27 cellular contexts compared by ENCODE assay signal in the genomic region with DNA sequence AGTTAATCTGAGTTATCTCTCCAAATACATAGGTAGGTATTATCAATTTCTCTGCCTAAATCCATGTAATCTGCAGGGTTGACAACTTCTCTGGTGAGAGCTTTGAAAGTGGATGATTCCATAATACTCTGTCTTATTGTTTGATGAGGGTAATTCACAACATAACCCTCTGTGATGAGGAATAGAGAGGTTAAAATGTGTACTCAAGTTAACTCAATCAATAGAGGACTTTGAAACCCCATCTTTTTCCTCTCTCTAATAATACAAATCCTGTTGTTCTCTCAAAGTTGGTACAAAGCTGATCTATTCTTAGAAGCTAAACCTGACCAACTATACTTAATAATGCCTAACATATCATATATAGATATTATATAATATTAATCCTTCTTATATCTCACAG.
"Had no signal": no experiment of that assay in that cellular context is flagged by ENCODE, and none has a peak within 500 bp of the region (broad histone marks: within the 10 kb centered on the region; RNA-seq: fewer than 3 reads in every experiment).

No MANE protein-coding gene starts in this region.

- H3K27me3 ChIP-seq: stomach, suprapubic skin, testis, thyroid gland, tibial artery, tibial nerve, transverse colon, upper lobe of left lung, upper lobe of right lung, uterus, vagina had no signal

- FAIRE-seq: urothelium cell line had no signal

- H3K27ac ChIP-seq: stomach, suprapubic skin, testis, thoracic aorta, thyroid gland, tibial artery, tibial nerve, transverse colon, upper lobe of left lung, upper lobe of right lung, uterus, vagina had no signal

- ATAC-seq: stimulated activated effector memory CD8-positive, alpha-beta T cell treated with anti-CD3 and anti-CD28 coated beads, Interleukin-12 subunit alpha, Interleukin-12 subunit beta, amount 100 ng/mL, for 72 hours; stimulated activated memory B cell treated with anti-CD40 and anti-IgM and Interleukin-4, amounts not matched to agents 10 μg/mL and 1 μg/mL and 100 μg/mL, for 72 hours; stimulated activated naive B cell treated with anti-CD40 and anti-IgM and Interleukin-4, amounts not matched to agents 10 μg/mL and 1 μg/mL and 100 μg/mL, for 72 hours; stimulated activated naive CD8-positive, alpha-beta T cell treated with anti-CD3 and anti-CD28 coated beads, Interleukin-15, amount 100 ng/mL, for 72 hours; stimulated activated naive CD8-positive, alpha-beta T cell treated with anti-CD3 and anti-CD28 coated beads, Interleukin-15, Interleukin-2, amounts not matched to agents 100 U/mL and 50 U/mL, for 24 hours; upper lobe of right lung had no signal

- H3K36me3 ChIP-seq: stomach, suprapubic skin, thoracic aorta, thyroid gland, tibial artery, tibial nerve, transverse colon, upper lobe of left lung, upper lobe of right lung, uterus, vagina had no signal

- H3K4me3 ChIP-seq: stomach, suprapubic skin, testis, thoracic aorta, thyroid gland, tibial artery, tibial nerve, transverse colon, upper lobe of left lung, upper lobe of right lung, uterus, vagina had no signal

- H3K4me1 ChIP-seq: stomach, suprapubic skin, testis, thyroid gland, tibial artery, tibial nerve, transverse colon, upper lobe of left lung, upper lobe of right lung, uterus, vagina had no signal

- H3K9me3 ChIP-seq: testis, thoracic aorta, thyroid gland, transverse colon, uterus, vagina had no signal

- DNase-seq: stimulated activated CD4-positive, alpha-beta T cell treated with anti-CD3 and anti-CD28 coated beads, Interleukin-2, amount 100 ng/mL, for 48 hours; stimulated activated CD4-positive, alpha-beta T cell treated with anti-CD3 and anti-CD28 coated beads, Interleukin-4, amount 100 ng/mL, for 1 hour; stimulated activated CD4-positive, alpha-beta T cell treated with anti-CD3 and anti-CD28 coated beads, Interleukin-4, amount 100 ng/mL, for 24 hours; stimulated activated CD4-positive, alpha-beta T cell treated with anti-CD3 and anti-CD28 coated beads, Interleukin-4, amount 100 ng/mL, for 4 hours; stimulated activated CD8-positive, alpha-beta memory T cell treated with anti-CD3 and anti-CD28 coated beads, Interleukin-4, amount 100 ng/mL, for 48 hours; stimulated activated naive B cell treated with anti-CD40 and anti-IgM and Interleukin-4, amounts not matched to agents 10 μg/mL and 1 μg/mL and 100 μg/mL, for 72 hours; stimulated activated naive CD4-positive, alpha-beta T cell; stimulated activated naive CD4-positive, alpha-beta T cell treated with Interleukin-2 at 50 U/mL for 16 hours; stimulated activated naive CD8-positive, alpha-beta T cell treated with anti-CD3 and anti-CD28 coated beads, Interleukin-15, amount 100 ng/mL, for 72 hours; stimulated activated naive CD8-positive, alpha-beta T cell treated with anti-CD3 and anti-CD28 coated beads, Interleukin-15, Interleukin-2, amounts not matched to agents 100 U/mL and 50 U/mL, for 24 hours; stomach; substantia nigra; testis; thyroid gland; tibial artery; transverse colon; trophoblast cell; upper lobe of left lung; upper lobe of right lung; uterus had no signal
